In genomic region chr11:130535530-130535929, GRCh38 we compare ENCODE assay signal across 1 cellular context.
TF ChIP-seq lines count a peak whose summit lies in the region.

No MANE protein-coding gene starts in this region.

TF ChIP-seq in GM23338, 12 proteins besides CTCF, POLR2A, EP300 and RAD21 (continued from another document):
- TF ChIP-seq, protein P1, sequence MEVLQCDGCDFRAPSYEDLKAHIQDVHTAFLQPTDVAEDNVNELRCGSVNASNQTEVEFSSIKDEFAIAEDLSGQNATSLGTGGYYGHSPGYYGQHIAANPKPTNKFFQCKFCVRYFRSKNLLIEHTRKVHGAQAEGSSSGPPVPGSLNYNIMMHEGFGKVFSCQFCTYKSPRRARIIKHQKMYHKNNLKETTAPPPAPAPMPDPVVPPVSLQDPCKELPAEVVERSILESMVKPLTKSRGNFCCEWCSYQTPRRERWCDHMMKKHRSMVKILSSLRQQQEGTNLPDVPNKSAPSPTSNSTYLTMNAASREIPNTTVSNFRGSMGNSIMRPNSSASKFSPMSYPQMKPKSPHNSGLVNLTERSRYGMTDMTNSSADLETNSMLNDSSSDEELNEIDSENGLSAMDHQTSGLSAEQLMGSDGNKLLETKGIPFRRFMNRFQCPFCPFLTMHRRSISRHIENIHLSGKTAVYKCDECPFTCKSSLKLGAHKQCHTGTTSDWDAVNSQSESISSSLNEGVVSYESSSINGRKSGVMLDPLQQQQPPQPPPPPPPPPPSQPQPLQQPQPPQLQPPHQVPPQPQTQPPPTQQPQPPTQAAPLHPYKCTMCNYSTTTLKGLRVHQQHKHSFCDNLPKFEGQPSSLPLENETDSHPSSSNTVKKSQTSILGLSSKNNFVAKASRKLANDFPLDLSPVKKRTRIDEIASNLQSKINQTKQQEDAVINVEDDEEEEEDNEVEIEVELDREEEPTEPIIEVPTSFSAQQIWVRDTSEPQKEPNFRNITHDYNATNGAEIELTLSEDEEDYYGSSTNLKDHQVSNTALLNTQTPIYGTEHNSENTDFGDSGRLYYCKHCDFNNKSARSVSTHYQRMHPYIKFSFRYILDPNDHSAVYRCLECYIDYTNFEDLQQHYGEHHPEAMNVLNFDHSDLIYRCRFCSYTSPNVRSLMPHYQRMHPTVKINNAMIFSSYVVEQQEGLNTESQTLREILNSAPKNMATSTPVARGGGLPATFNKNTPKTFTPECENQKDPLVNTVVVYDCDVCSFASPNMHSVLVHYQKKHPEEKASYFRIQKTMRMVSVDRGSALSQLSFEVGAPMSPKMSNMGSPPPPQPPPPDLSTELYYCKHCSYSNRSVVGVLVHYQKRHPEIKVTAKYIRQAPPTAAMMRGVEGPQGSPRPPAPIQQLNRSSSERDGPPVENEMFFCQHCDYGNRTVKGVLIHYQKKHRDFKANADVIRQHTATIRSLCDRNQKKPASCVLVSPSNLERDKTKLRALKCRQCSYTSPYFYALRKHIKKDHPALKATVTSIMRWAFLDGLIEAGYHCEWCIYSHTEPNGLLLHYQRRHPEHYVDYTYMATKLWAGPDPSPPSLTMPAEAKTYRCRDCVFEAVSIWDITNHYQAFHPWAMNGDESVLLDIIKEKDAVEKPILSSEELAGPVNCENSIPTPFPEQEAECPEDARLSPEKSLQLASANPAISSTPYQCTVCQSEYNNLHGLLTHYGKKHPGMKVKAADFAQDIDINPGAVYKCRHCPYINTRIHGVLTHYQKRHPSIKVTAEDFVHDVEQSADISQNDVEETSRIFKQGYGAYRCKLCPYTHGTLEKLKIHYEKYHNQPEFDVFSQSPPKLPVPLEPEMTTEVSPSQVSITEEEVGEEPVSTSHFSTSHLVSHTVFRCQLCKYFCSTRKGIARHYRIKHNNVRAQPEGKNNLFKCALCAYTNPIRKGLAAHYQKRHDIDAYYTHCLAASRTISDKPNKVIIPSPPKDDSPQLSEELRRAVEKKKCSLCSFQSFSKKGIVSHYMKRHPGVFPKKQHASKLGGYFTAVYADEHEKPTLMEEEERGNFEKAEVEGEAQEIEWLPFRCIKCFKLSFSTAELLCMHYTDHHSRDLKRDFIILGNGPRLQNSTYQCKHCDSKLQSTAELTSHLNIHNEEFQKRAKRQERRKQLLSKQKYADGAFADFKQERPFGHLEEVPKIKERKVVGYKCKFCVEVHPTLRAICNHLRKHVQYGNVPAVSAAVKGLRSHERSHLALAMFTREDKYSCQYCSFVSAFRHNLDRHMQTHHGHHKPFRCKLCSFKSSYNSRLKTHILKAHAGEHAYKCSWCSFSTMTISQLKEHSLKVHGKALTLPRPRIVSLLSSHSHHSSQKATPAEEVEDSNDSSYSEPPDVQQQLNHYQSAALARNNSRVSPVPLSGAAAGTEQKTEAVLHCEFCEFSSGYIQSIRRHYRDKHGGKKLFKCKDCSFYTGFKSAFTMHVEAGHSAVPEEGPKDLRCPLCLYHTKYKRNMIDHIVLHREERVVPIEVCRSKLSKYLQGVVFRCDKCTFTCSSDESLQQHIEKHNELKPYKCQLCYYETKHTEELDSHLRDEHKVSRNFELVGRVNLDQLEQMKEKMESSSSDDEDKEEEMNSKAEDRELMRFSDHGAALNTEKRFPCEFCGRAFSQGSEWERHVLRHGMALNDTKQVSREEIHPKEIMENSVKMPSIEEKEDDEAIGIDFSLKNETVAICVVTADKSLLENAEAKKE (CRISPR knock-in tag; IDR thresholded peaks at IDR 0.05), result no peak
- TF ChIP-seq, protein P2, sequence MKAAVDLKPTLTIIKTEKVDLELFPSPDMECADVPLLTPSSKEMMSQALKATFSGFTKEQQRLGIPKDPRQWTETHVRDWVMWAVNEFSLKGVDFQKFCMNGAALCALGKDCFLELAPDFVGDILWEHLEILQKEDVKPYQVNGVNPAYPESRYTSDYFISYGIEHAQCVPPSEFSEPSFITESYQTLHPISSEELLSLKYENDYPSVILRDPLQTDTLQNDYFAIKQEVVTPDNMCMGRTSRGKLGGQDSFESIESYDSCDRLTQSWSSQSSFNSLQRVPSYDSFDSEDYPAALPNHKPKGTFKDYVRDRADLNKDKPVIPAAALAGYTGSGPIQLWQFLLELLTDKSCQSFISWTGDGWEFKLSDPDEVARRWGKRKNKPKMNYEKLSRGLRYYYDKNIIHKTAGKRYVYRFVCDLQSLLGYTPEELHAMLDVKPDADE (IDR thresholded peaks at IDR 0.05), result no peak
- TF ChIP-seq EZH2 (IDR thresholded peaks at IDR 0.05; ENCODE audit: low read depth, unreplicated experiment) (no peak), ZNF331 (CRISPR knock-in tag; IDR thresholded peaks at IDR 0.05; ENCODE audit: low read depth) (no peak), CREB1 (CRISPR knock-in tag; IDR thresholded peaks at IDR 0.05; ENCODE audit: low read depth) (no peak), STAT1 (IDR thresholded peaks at IDR 0.05; ENCODE audit: unreplicated experiment) (no peak), POLR2AphosphoS5 (IDR thresholded peaks at IDR 0.05; ENCODE audit: low read depth) (no peak)
- TF ChIP-seq, protein P3, sequence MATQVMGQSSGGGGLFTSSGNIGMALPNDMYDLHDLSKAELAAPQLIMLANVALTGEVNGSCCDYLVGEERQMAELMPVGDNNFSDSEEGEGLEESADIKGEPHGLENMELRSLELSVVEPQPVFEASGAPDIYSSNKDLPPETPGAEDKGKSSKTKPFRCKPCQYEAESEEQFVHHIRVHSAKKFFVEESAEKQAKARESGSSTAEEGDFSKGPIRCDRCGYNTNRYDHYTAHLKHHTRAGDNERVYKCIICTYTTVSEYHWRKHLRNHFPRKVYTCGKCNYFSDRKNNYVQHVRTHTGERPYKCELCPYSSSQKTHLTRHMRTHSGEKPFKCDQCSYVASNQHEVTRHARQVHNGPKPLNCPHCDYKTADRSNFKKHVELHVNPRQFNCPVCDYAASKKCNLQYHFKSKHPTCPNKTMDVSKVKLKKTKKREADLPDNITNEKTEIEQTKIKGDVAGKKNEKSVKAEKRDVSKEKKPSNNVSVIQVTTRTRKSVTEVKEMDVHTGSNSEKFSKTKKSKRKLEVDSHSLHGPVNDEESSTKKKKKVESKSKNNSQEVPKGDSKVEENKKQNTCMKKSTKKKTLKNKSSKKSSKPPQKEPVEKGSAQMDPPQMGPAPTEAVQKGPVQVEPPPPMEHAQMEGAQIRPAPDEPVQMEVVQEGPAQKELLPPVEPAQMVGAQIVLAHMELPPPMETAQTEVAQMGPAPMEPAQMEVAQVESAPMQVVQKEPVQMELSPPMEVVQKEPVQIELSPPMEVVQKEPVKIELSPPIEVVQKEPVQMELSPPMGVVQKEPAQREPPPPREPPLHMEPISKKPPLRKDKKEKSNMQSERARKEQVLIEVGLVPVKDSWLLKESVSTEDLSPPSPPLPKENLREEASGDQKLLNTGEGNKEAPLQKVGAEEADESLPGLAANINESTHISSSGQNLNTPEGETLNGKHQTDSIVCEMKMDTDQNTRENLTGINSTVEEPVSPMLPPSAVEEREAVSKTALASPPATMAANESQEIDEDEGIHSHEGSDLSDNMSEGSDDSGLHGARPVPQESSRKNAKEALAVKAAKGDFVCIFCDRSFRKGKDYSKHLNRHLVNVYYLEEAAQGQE (IDR thresholded peaks at IDR 0.05; ENCODE audit: unreplicated experiment), result no peak
